In the genomic region with DNA sequence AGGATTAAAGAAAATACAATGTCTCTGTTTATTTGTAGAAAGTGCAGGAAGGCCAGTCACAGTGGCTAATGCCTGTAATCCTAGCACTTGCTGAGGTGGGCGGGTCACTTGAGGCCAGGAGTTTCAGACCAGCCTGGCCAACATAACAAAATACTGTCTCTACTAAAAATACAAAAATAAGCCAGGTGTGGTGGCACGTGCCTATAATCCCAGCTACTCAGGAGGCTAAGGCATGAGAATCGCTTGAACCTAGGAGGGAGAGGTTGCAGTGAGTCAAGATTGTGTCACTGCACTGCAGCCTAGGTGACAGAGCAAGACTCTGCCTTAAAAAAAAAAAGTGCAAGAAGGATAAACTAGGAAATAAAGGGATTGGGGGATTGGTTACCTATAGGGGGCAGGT, we compare ENCODE assay signal across 12 cellular contexts. TPM values are rescaled to one million over a fixed set of nuclear protein-coding genes. Genes with fewer than 3 reads are reported as not detected.
DNase-seq lines count a peak whose midpoint lies in the region; ATAC-seq and TF ChIP-seq lines count a peak whose summit lies in the region.
"Not testable (repeated sequence)": the region's sequence is repeated elsewhere in the genome, so short reads cannot be mapped to it uniquely, and the experiment has no call there.
"Had no signal": no experiment of that assay in that cellular context is flagged by ENCODE, and none has a peak within 500 bp of the region (broad histone marks: within the 10 kb centered on the region; RNA-seq: fewer than 3 reads in every experiment).

No MANE protein-coding gene starts in this region.

- in situ Hi-C loops in gastrocnemius medialis (cut with MboI; ENCODE audit: low sequenced_read_pairs in 4 of 4), result not testable (repeated sequence)

- peak overlapping the region; percentile 15 for H3K4me2 ChIP-seq in PC-9

- not testable (repeated sequence) for H3K4me3 ChIP-seq in PC-9, breast epithelium, esophagus squamous epithelium, lower lobe of right lung, gastrocnemius medialis, tibial nerve

- whole genome bisulfite sequencing in esophagus squamous epithelium, 2 donors, result 45 to 66% methylated on average over 3 of the region's 3 CpGs
- 75% methylated on average over 3 of the region's 3 CpGs for WGBS in tibial nerve, 2 donors

- DNase-seq in ELR (ENCODE audit: low read depth), result peak; percentile 58
- DNase-seq in PC-9, result peak in 1 of 2 experiments; percentile 55
- not testable (repeated sequence) for DNase-seq in breast epithelium (ENCODE audit: low spot score in 2 of 2); esophagus squamous epithelium (lab: John Stamatoyannopoulos, UW); lower lobe of right lung; tibial nerve (ENCODE audit: low spot score in 2 of 2)
- peak in 1 of 2 donors; percentile 31 for DNase-seq in gastrocnemius medialis

- H2AFZ ChIP-seq in PC-9, result not testable (repeated sequence)

- H4K20me1 ChIP-seq in PC-9 (ENCODE audit: insufficient read depth), result not testable (repeated sequence)

- not testable (repeated sequence) for ATAC-seq in lower lobe of right lung
- ATAC-seq in gastrocnemius medialis, result peak in 1 of 2 donors; percentile 38

- H3K27ac ChIP-seq in PC-9 (peak overlapping the region; percentile 58), breast epithelium (peak overlapping the region; percentile 60 to 68), esophagus squamous epithelium (peak overlapping the region; percentile 1 to 54 (median 44)), lower lobe of right lung (peak overlapping the region; percentile 41), gastrocnemius medialis (peak overlapping the region; percentile 75 to 88 (median 84)), tibial nerve (peak overlapping the region in 3 of 4 donors; percentile 7 to 86 (median 85))

- intact Hi-C loops in PC-9 (cut with micrococcal nuclease; ENCODE audit: unreplicated experiment); esophagus squamous epithelium (cut with DNase I); lower lobe of right lung (cut with DNase I); gastrocnemius medialis (cut with DNase I; ENCODE audit: low total_unique reads): not testable (repeated sequence)
- intact Hi-C loops in breast epithelium (cut with DNase I; ENCODE audit: low total_unique reads), result loop anchor here (10.0 kb wide), 1 partner anchor 1576 kb away; no protein-coding TSS in a partner anchor

- H3K4me1 ChIP-seq in PC-9 (replicated peaks; ENCODE audit: insufficient read depth) (peaks cover 50% of the 10 kb centered on the region), esophagus squamous epithelium (peaks cover 0 to 59% (median 33%) of the 10 kb centered on the region in 3 donors), lower lobe of right lung (peaks cover 17% of the 10 kb centered on the region), gastrocnemius medialis (peaks cover 38 to 43% of the 10 kb centered on the region in 2 donors), tibial nerve (peaks cover 0 to 39% (median 13%) of the 10 kb centered on the region in 4 donors)
- not testable (repeated sequence) for H3K4me1 ChIP-seq in breast epithelium

- H3K27me3 ChIP-seq in PC-9 (ENCODE audit: insufficient read depth, low read depth); breast epithelium; esophagus squamous epithelium; lower lobe of right lung (ENCODE audit: low read depth); gastrocnemius medialis; tibial nerve: not testable (repeated sequence)

- H3F3A ChIP-seq in PC-9 (ENCODE audit: insufficient read depth, low read depth), result peaks cover 25% of the 10 kb centered on the region

- not testable (repeated sequence) for BruUV-seq in PC-9 (replicated peaks; lab: Mats Ljungman, UMichigan)

- not testable (repeated sequence) for TF ChIP-seq EP300 in tibial nerve (IDR thresholded peaks at IDR 0.05)

- H3K9me2 ChIP-seq in PC-9 (ENCODE audit: insufficient read depth), result not testable (repeated sequence)

- CTCF ChIA-PET in PC-9 (lab: Charles Lee), result not testable (repeated sequence)

- not testable (repeated sequence) for H3K9me3 ChIP-seq in PC-9 (ENCODE audit: insufficient read depth, low read depth); breast epithelium; esophagus squamous epithelium; lower lobe of right lung; gastrocnemius medialis; tibial nerve

- H3K36me3 ChIP-seq in PC-9 (ENCODE audit: low read depth); breast epithelium; esophagus squamous epithelium; lower lobe of right lung; gastrocnemius medialis; tibial nerve: not testable (repeated sequence)

- not testable (repeated sequence) for H3K79me2 ChIP-seq in PC-9 (ENCODE audit: low read depth)

- POLR2A ChIA-PET in PC-9 (lab: Charles Lee; ENCODE audit: unreplicated experiment), result not testable (repeated sequence)

- TF ChIP-seq CTCF in PC-9 (conservative IDR thresholded peaks at IDR 0.05); breast epithelium (IDR thresholded peaks at IDR 0.05); esophagus squamous epithelium (IDR thresholded peaks at IDR 0.05); lower lobe of right lung (IDR thresholded peaks at IDR 0.05); gastrocnemius medialis (IDR thresholded peaks at IDR 0.05 in 4 of 5, conservative IDR thresholded peaks at IDR 0.05 in 1 of 5); tibial nerve (IDR thresholded peaks at IDR 0.05): not testable (repeated sequence)

- not testable (repeated sequence) for TF ChIP-seq POLR2A in breast epithelium (IDR thresholded peaks at IDR 0.05); esophagus squamous epithelium (IDR thresholded peaks at IDR 0.05); gastrocnemius medialis (IDR thresholded peaks at IDR 0.05); tibial nerve (IDR thresholded peaks at IDR 0.05)

RNA-seq across cellular contexts. Expression of gene ADIRF, which starts 10.2 kb away (rescaled TPM):
- total RNA-seq in PC-9 (2021), result 51.0 and 72.8 TPM in 2 replicates
- 1,000 to 10,000 TPM in 1 of 3 donors, 100 to 1,000 TPM in 2; 204 to 1,074 (median 288) TPM for total RNA-seq in breast epithelium
- total RNA-seq in esophagus squamous epithelium, result 10 to 100 TPM; 23.8 to 74.4 (median 47.4) TPM
- 158 TPM for total RNA-seq in lower lobe of right lung
- 10 to 100 TPM; 20.1 to 51.2 (median 31.0) TPM for total RNA-seq in gastrocnemius medialis
- 1,000 to 10,000 TPM in 2 of 4 donors, 100 to 1,000 TPM in 2; 703 to 1,895 (median 1,121) TPM for total RNA-seq in tibial nerve
- total RNA-seq: B cell; Caco-2; CD4-positive, CD25-positive, alpha-beta regulatory T cell; H1; OCI-LY7 had no signal

RNA-seq across cellular contexts. Expression of gene SNCG, which starts 20.1 kb away (rescaled TPM):
- 99.4 and 144 TPM in 2 replicates for total RNA-seq in PC-9 (2021)
- total RNA-seq in breast epithelium, result 100 to 1,000 TPM in 1 of 3 donors, 10 to 100 TPM in 2; 52.1 to 255 (median 53.7) TPM
- 10 to 100 TPM in 2 of 4 donors, 1 to 10 TPM in 2; 5.3 to 32.4 (median 11.4) TPM for total RNA-seq in esophagus squamous epithelium
- 25.0 TPM for total RNA-seq in lower lobe of right lung
- total RNA-seq in gastrocnemius medialis, result 1 to 10 TPM; 2.0 to 9.9 (median 3.0) TPM
- 100 to 1,000 TPM in 2 of 4 donors, 10 to 100 TPM in 2; 86.1 to 213 (median 119) TPM for total RNA-seq in tibial nerve
- total RNA-seq: B cell; CD4-positive, CD25-positive, alpha-beta regulatory T cell; OCI-LY7 had no signal

RNA-seq across cellular contexts. Expression of gene MMRN2, which starts 21.0 kb away (rescaled TPM):
- 12.1 and 13.4 TPM in 2 replicates for total RNA-seq in PC-9 (2021)
- 10 to 100 TPM; 23.0 to 60.3 (median 32.6) TPM for total RNA-seq in breast epithelium
- 10 to 100 TPM in 2 of 4 donors, 1 to 10 TPM in 2; 3.4 to 18.1 (median 11.0) TPM for total RNA-seq in esophagus squamous epithelium
- 53.1 TPM for total RNA-seq in lower lobe of right lung
- 10 to 100 TPM; 14.6 to 34.8 (median 25.8) TPM for total RNA-seq in gastrocnemius medialis
- 10 to 100 TPM; 27.6 to 81.2 (median 61.9) TPM for total RNA-seq in tibial nerve
- total RNA-seq: OCI-LY7 had no signal

RNA-seq across cellular contexts. Expression of gene FAM25A, which starts 41.6 kb away (rescaled TPM):
- 8.2 and 11.4 TPM in 2 replicates for total RNA-seq in PC-9 (2021)
- total RNA-seq in breast epithelium, result not detected
- 100 to 1,000 TPM in 2 of 4 donors, 10 to 100 TPM in 2; 57.1 to 371 (median 225) TPM for total RNA-seq in esophagus squamous epithelium
- total RNA-seq in lower lobe of right lung, result not detected
- not detected for total RNA-seq in gastrocnemius medialis
- not detected for total RNA-seq in tibial nerve
- total RNA-seq: B cell; Caco-2; CD4-positive, CD25-positive, alpha-beta regulatory T cell; H1; OCI-LY7 had no signal
